ENCODE assay signal across 8 cellular contexts in the genomic region with DNA sequence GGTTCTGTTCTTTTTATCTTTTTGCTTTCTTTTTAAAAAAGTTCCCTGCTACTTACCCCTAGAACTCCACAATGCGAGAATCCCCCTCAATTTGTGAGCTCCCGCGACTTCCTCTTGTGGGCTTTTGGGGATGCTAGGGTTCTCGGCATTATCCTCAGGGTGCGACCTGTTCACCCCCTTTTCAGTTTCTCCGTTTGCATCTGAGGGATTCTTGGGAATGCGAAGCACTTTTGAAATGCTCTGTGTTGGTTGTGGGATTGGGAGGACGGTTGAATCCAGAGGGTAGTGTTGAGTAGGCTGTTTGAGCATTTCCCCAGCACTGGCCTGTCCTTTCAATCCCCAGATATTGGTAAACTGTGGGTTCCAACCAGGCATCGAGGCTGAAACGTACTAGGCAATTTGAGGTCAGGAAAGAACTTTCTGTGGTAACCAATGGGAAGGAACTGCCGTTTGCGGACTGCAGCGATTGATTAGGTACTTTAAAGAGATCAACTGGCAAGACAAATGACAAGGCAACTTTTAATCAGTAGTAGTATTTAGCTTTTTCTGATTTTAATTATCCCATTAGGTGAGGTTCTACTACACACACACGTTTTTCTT. TPM values are rescaled to one million over a fixed set of nuclear protein-coding genes. Genes with fewer than 3 reads are reported as not detected.
A peak's percentile ranks its signal among the peaks of the same experiment; 100 is the strongest.
DNase-seq lines count a peak whose midpoint lies in the region; ATAC-seq and TF ChIP-seq lines count a peak whose summit lies in the region.

No MANE protein-coding gene starts in this region.

- H2AFZ ChIP-seq in neuron (ENCODE audit: low read depth, low read length): peak overlapping the region; percentile 85

- no peaks in the 10 kb centered on the region for H3K36me3 ChIP-seq in esophagus muscularis mucosa
- H3K36me3 ChIP-seq in neuron (ENCODE audit: insufficient read depth, low read length): peaks cover 4% of the 10 kb centered on the region

- H3K4me3 ChIP-seq in esophagus muscularis mucosa: peak overlapping the region; percentile 69 to 94 (median 84)
- H3K4me3 ChIP-seq in neuron (ENCODE audit: low read length): peak overlapping the region; percentile 81

- peaks cover 2% of the 10 kb centered on the region for H3K9me3 Mint-ChIP-seq in T-helper 2 cell treated with Interferon-gamma antibody and Interleukin-4, amounts not matched to agents 5 μg/mL and 100 μg/mL, for 36 hours

- intact Hi-C loops in esophagus muscularis mucosa (cut with DNase I): no loop called here

- peak overlapping the region; percentile 98 for H3K27ac Mint-ChIP-seq in T-helper 2 cell treated with Interferon-gamma antibody and Interleukin-4, amounts not matched to agents 5 μg/mL and 100 μg/mL, for 36 hours

- TF ChIP-seq POLR2A in esophagus muscularis mucosa (IDR thresholded peaks at IDR 0.05; ENCODE audit: low read depth): no peak

- H3K27me3 Mint-ChIP-seq in T-helper 2 cell treated with Interferon-gamma antibody and Interleukin-4, amounts not matched to agents 5 μg/mL and 100 μg/mL, for 36 hours (ENCODE audit: low read depth): no peaks in the 10 kb centered on the region

- H3K9me3 ChIP-seq in esophagus muscularis mucosa (no peaks in the 10 kb centered on the region), neuron (ENCODE audit: low read length) (peaks cover 1% of the 10 kb centered on the region)

- H3K4me1 Mint-ChIP-seq in T-helper 2 cell treated with Interferon-gamma antibody and Interleukin-4, amounts not matched to agents 5 μg/mL and 100 μg/mL, for 36 hours (ENCODE audit: low read depth): peaks cover 37% of the 10 kb centered on the region

- ATAC-seq in GM19395 (IDR thresholded peaks at IDR 0.05; ENCODE audit: unreplicated experiment) (peak; percentile 18), HG03378 (IDR thresholded peaks at IDR 0.05; ENCODE audit: unreplicated experiment) (peak; percentile 2), GM18873 (IDR thresholded peaks at IDR 0.05; ENCODE audit: low FRiP score, unreplicated experiment) (no peak)

- TF ChIP-seq EP300 in esophagus muscularis mucosa (IDR thresholded peaks at IDR 0.05): no peak

- 2% methylated on average over 14 of the region's 14 CpGs for WGBS in esophagus muscularis mucosa

- no peak for TF ChIP-seq CTCF in esophagus muscularis mucosa (IDR thresholded peaks at IDR 0.05)

- H3K27ac ChIP-seq in esophagus muscularis mucosa (replicated peaks in 1 of 4): peak overlapping the region; percentile 81 to 88 (median 87)

- H3K27me3 ChIP-seq in esophagus muscularis mucosa: no peaks in the 10 kb centered on the region
- no peaks in the 10 kb centered on the region for H3K27me3 ChIP-seq in neuron (ENCODE audit: insufficient read depth, low read length)

- H3K4me1 ChIP-seq in esophagus muscularis mucosa (peaks cover 28 to 46% (median 44%) of the 10 kb centered on the region in 4 donors), neuron (ENCODE audit: insufficient read depth, low read length) (peaks cover 18% of the 10 kb centered on the region)

- peak overlapping the region; percentile 97 for H3K4me3 Mint-ChIP-seq in T-helper 2 cell treated with Interferon-gamma antibody and Interleukin-4, amounts not matched to agents 5 μg/mL and 100 μg/mL, for 36 hours

- DNase-seq in CD1c-positive myeloid dendritic cell (ENCODE audit: extremely low spot score) (peak; percentile 37), esophagus muscularis mucosa (ENCODE audit: extremely low spot score) (no peak), DMS153 treated with DMSO at 0.1 percent for 48 hours (lab: John Stamatoyannopoulos, UW; ENCODE audit: unreplicated experiment) (no peak)
- DNase-seq in T-helper 2 cell treated with Interferon-gamma antibody and Interleukin-4, amounts not matched to agents 5 μg/mL and 100 μg/mL, for 36 hours (ENCODE audit: low spot score): no peak

- peaks cover 29% of the 10 kb centered on the region for H3K36me3 Mint-ChIP-seq in T-helper 2 cell treated with Interferon-gamma antibody and Interleukin-4, amounts not matched to agents 5 μg/mL and 100 μg/mL, for 36 hours (ENCODE audit: low read depth)

RNA-seq across cellular contexts. Expression of gene XRCC4, which starts 0.4 kb away (rescaled TPM):
- total RNA-seq in esophagus muscularis mucosa: 1 to 10 TPM; 4.5 to 7.1 (median 5.3) TPM

RNA-seq across cellular contexts. Expression of gene TMEM167A, which starts 0.6 kb away (rescaled TPM):
- total RNA-seq in esophagus muscularis mucosa: 10 to 100 TPM; 21.4 to 34.5 (median 29.9) TPM
